ENCODE assay signal across 2 cellular contexts in the genomic region with DNA sequence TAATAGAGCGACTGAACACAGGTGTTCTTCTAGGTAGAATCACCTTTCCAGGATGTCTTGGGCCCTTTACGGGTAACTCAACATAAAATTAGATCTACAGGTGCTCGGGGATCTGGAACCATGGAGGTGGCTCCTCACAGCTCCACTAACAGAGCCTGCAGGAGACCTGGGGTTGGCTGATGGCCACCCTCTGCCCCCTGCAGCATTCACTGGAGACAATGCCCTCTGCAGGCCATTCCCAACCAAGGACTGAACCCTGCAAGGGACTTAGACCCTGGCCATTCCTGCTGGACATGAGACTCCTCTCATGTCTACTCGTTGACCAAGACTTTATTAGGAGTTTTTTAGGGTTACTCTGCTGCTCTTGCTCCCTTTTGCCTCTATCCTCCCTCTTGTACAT.
A peak's percentile ranks its signal among the peaks of the same experiment; 100 is the strongest.
TF ChIP-seq lines count a peak whose summit lies in the region.

No MANE protein-coding gene starts in this region.

TF ChIP-seq in K562, 482 proteins besides CTCF, POLR2A, EP300 and RAD21 (continued from another document):
- TF ChIP-seq, protein P1, sequence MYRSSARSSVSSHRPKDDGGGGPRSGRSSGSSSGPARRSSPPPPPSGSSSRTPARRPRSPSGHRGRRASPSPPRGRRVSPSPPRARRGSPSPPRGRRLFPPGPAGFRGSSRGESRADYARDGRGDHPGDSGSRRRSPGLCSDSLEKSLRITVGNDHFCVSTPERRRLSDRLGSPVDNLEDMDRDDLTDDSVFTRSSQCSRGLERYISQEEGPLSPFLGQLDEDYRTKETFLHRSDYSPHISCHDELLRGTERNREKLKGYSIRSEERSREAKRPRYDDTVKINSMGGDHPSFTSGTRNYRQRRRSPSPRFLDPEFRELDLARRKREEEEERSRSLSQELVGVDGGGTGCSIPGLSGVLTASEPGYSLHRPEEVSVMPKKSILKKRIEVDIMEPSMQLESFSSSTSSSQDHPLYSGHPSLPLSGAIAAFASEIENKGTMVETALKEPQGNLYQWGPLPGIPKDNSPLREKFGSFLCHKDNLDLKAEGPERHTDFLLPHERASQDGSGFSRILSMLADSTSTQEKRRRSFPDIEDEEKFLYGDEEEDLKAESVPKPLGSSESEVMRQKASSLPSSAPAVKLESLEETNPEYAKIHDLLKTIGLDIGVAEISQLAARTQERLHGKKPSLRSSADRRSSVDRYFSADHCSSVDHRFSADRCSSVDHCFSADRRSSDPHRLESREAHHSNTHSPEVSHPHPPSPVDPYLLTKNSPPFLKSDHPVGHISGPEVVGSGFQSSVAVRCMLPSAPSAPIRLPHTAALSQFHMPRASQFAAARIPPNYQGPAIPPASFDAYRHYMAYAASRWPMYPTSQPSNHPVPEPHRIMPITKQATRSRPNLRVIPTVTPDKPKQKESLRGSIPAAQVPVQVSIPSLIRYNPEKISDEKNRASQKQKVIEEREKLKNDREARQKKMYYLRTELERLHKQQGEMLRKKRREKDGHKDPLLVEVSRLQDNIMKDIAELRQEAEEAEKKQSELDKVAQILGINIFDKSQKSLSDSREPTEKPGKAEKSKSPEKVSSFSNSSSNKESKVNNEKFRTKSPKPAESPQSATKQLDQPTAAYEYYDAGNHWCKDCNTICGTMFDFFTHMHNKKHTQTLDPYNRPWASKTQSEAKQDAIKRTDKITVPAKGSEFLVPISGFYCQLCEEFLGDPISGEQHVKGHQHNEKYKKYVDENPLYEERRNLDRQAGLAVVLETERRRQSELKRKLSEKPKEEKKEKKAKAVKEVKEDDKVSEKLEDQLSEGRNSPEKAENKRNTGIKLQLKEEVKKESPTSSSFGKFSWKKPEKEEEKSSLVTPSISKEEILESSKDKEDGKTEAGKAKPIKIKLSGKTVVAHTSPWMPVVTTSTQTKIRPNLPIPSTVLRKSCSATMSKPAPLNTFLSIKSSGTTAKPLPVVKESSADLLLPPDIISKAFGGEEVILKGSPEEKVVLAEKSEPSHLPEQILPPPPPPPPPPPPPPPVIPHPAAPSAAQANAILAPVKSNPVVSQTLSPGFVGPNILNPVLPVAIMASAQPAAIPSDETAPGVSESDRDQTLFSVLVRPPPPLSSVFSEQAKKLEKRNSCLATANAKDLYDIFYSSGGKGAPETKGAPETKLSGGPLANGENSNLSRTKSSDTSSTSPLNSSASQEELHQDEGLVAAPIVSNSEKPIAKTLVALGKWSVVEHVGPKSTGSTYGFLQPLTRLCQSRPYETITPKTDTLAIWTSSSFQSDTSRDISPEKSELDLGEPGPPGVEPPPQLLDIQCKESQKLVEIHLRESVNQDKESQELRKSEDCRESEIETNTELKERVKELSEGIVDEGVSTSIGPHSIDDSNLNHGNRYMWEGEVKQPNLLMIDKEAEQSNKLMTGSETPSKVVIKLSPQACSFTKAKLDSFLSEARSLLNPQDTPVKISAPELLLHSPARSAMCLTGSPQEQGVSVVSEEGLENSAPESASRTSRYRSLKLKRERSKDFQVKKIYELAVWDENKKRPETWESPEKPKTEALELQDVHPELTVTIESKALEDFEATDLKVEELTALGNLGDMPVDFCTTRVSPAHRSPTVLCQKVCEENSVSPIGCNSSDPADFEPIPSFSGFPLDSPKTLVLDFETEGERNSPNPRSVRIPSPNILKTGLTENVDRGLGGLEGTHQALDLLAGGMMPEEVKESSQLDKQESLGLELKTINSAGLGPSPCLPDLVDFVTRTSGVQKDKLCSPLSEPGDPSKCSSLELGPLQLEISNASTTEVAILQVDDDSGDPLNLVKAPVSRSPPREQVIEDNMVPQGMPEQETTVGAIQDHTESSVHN (IDR thresholded peaks at IDR 0.05; ENCODE audit: borderline replicate concordance in 1 of 2, low read depth in 1 of 2): no peak
- TF ChIP-seq TGIF2 (CRISPR knock-in tag; IDR thresholded peaks at IDR 0.05): no peak

TF ChIP-seq in HepG2, 621 proteins besides CTCF, POLR2A, EP300 and RAD21 (continued from another document and continues in another):
- TF ChIP-seq, protein P2, sequence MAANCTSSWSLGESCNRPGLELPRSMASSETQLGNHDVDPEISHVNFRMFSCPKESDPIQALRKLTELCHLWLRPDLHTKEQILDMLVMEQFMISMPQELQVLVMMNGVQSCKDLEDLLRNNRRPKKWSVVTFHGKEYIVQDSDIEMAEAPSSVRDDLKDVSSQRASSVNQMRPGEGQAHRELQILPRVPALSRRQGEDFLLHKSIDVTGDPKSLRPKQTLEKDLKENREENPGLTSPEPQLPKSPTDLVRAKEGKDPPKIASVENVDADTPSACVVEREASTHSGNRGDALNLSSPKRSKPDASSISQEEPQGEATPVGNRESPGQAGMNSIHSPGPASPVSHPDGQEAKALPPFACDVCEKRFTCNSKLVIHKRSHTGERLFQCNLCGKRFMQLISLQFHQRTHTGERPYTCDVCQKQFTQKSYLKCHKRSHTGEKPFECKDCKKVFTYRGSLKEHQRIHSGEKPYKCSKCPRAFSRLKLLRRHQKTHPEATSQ (CRISPR knock-in tag; IDR thresholded peaks at IDR 0.05; ENCODE audit: borderline replicate concordance): no peak
- no peak for TF ChIP-seq ONECUT2 (CRISPR knock-in tag; IDR thresholded peaks at IDR 0.05)
- no peak for TF ChIP-seq NCOR1 (IDR thresholded peaks at IDR 0.05; ENCODE audit: borderline replicate concordance, low read length)
- no peak for TF ChIP-seq ZNF496 (CRISPR knock-in tag; IDR thresholded peaks at IDR 0.05; ENCODE audit: insufficient replicate concordance)
- TF ChIP-seq ZNF883 (CRISPR knock-in tag; IDR thresholded peaks at IDR 0.05; ENCODE audit: not compliant biosample characterization): no peak
- TF ChIP-seq FOXC1 (CRISPR knock-in tag; IDR thresholded peaks at IDR 0.05; ENCODE audit: borderline replicate concordance): no peak
- no peak for TF ChIP-seq WIZ (CRISPR knock-in tag; IDR thresholded peaks at IDR 0.05)
- TF ChIP-seq, protein P3, sequence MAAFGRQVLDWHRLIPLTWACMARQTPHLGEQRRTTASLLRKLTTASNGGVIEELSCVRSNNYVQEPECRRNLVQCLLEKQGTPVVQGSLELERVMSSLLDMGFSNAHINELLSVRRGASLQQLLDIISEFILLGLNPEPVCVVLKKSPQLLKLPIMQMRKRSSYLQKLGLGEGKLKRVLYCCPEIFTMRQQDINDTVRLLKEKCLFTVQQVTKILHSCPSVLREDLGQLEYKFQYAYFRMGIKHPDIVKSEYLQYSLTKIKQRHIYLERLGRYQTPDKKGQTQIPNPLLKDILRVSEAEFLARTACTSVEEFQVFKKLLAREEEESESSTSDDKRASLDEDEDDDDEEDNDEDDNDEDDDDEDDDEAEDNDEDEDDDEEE (CRISPR knock-in tag; IDR thresholded peaks at IDR 0.05): no peak
- TF ChIP-seq, protein P4, sequence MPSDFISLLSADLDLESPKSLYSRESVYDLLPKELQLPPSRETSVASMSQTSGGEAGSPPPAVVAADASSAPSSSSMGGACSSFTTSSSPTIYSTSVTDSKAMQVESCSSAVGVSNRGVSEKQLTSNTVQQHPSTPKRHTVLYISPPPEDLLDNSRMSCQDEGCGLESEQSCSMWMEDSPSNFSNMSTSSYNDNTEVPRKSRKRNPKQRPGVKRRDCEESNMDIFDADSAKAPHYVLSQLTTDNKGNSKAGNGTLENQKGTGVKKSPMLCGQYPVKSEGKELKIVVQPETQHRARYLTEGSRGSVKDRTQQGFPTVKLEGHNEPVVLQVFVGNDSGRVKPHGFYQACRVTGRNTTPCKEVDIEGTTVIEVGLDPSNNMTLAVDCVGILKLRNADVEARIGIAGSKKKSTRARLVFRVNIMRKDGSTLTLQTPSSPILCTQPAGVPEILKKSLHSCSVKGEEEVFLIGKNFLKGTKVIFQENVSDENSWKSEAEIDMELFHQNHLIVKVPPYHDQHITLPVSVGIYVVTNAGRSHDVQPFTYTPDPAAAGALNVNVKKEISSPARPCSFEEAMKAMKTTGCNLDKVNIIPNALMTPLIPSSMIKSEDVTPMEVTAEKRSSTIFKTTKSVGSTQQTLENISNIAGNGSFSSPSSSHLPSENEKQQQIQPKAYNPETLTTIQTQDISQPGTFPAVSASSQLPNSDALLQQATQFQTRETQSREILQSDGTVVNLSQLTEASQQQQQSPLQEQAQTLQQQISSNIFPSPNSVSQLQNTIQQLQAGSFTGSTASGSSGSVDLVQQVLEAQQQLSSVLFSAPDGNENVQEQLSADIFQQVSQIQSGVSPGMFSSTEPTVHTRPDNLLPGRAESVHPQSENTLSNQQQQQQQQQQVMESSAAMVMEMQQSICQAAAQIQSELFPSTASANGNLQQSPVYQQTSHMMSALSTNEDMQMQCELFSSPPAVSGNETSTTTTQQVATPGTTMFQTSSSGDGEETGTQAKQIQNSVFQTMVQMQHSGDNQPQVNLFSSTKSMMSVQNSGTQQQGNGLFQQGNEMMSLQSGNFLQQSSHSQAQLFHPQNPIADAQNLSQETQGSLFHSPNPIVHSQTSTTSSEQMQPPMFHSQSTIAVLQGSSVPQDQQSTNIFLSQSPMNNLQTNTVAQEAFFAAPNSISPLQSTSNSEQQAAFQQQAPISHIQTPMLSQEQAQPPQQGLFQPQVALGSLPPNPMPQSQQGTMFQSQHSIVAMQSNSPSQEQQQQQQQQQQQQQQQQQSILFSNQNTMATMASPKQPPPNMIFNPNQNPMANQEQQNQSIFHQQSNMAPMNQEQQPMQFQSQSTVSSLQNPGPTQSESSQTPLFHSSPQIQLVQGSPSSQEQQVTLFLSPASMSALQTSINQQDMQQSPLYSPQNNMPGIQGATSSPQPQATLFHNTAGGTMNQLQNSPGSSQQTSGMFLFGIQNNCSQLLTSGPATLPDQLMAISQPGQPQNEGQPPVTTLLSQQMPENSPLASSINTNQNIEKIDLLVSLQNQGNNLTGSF (CRISPR knock-in tag; IDR thresholded peaks at IDR 0.05): no peak
- TF ChIP-seq, protein P5, sequence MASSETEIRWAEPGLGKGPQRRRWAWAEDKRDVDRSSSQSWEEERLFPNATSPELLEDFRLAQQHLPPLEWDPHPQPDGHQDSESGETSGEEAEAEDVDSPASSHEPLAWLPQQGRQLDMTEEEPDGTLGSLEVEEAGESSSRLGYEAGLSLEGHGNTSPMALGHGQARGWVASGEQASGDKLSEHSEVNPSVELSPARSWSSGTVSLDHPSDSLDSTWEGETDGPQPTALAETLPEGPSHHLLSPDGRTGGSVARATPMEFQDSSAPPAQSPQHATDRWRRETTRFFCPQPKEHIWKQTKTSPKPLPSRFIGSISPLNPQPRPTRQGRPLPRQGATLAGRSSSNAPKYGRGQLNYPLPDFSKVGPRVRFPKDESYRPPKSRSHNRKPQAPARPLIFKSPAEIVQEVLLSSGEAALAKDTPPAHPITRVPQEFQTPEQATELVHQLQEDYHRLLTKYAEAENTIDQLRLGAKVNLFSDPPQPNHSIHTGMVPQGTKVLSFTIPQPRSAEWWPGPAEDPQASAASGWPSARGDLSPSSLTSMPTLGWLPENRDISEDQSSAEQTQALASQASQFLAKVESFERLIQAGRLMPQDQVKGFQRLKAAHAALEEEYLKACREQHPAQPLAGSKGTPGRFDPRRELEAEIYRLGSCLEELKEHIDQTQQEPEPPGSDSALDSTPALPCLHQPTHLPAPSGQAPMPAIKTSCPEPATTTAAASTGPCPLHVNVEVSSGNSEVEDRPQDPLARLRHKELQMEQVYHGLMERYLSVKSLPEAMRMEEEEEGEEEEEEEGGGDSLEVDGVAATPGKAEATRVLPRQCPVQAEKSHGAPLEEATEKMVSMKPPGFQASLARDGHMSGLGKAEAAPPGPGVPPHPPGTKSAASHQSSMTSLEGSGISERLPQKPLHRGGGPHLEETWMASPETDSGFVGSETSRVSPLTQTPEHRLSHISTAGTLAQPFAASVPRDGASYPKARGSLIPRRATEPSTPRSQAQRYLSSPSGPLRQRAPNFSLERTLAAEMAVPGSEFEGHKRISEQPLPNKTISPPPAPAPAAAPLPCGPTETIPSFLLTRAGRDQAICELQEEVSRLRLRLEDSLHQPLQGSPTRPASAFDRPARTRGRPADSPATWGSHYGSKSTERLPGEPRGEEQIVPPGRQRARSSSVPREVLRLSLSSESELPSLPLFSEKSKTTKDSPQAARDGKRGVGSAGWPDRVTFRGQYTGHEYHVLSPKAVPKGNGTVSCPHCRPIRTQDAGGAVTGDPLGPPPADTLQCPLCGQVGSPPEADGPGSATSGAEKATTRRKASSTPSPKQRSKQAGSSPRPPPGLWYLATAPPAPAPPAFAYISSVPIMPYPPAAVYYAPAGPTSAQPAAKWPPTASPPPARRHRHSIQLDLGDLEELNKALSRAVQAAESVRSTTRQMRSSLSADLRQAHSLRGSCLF (CRISPR knock-in tag; IDR thresholded peaks at IDR 0.05; ENCODE audit: borderline replicate concordance): no peak
- TF ChIP-seq, protein P6, sequence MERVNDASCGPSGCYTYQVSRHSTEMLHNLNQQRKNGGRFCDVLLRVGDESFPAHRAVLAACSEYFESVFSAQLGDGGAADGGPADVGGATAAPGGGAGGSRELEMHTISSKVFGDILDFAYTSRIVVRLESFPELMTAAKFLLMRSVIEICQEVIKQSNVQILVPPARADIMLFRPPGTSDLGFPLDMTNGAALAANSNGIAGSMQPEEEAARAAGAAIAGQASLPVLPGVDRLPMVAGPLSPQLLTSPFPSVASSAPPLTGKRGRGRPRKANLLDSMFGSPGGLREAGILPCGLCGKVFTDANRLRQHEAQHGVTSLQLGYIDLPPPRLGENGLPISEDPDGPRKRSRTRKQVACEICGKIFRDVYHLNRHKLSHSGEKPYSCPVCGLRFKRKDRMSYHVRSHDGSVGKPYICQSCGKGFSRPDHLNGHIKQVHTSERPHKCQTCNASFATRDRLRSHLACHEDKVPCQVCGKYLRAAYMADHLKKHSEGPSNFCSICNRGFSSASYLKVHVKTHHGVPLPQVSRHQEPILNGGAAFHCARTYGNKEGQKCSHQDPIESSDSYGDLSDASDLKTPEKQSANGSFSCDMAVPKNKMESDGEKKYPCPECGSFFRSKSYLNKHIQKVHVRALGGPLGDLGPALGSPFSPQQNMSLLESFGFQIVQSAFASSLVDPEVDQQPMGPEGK (CRISPR knock-in tag; IDR thresholded peaks at IDR 0.05): peak; percentile 24; the same call in 1 of the 2 replicates
- TF ChIP-seq REL (CRISPR knock-in tag; conservative IDR thresholded peaks at IDR 0.05): no peak
- TF ChIP-seq ZMYM4 (CRISPR knock-in tag; IDR thresholded peaks at IDR 0.05): peak; percentile 53
- TF ChIP-seq, protein P7, sequence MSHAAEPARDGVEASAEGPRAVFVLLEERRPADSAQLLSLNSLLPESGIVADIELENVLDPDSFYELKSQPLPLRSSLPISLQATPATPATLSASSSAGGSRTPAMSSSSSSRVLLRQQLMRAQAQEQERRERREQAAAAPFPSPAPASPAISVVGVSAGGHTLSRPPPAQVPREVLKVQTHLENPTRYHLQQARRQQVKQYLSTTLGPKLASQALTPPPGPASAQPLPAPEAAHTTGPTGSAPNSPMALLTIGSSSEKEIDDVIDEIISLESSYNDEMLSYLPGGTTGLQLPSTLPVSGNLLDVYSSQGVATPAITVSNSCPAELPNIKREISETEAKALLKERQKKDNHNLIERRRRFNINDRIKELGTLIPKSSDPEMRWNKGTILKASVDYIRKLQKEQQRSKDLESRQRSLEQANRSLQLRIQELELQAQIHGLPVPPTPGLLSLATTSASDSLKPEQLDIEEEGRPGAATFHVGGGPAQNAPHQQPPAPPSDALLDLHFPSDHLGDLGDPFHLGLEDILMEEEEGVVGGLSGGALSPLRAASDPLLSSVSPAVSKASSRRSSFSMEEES (CRISPR knock-in tag; IDR thresholded peaks at IDR 0.05): no peak
- TF ChIP-seq, protein P8, sequence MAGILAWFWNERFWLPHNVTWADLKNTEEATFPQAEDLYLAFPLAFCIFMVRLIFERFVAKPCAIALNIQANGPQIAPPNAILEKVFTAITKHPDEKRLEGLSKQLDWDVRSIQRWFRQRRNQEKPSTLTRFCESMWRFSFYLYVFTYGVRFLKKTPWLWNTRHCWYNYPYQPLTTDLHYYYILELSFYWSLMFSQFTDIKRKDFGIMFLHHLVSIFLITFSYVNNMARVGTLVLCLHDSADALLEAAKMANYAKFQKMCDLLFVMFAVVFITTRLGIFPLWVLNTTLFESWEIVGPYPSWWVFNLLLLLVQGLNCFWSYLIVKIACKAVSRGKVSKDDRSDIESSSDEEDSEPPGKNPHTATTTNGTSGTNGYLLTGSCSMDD (CRISPR knock-in tag; IDR thresholded peaks at IDR 0.05): no peak
- no peak for TF ChIP-seq LCORL (IDR thresholded peaks at IDR 0.05)
- no peak for TF ChIP-seq LCORL (CRISPR knock-in tag; IDR thresholded peaks at IDR 0.05)
- no peak for TF ChIP-seq CC2D1A (CRISPR knock-in tag; IDR thresholded peaks at IDR 0.05)
- TF ChIP-seq ZNF12 (CRISPR knock-in tag; IDR thresholded peaks at IDR 0.05): no peak
- TF ChIP-seq ZNF777 (CRISPR knock-in tag; IDR thresholded peaks at IDR 0.05): no peak
- TF ChIP-seq ZKSCAN1 (IDR thresholded peaks at IDR 0.05; ENCODE audit: low read length): no peak
- TF ChIP-seq ZNF550 (CRISPR knock-in tag; IDR thresholded peaks at IDR 0.05; ENCODE audit: borderline replicate concordance): no peak
- TF ChIP-seq ZNF672 (CRISPR knock-in tag; IDR thresholded peaks at IDR 0.05): no peak
